8 cellular contexts compared by ENCODE assay signal in genomic region chr7:129825554-129826267, GRCh38.
A peak's percentile ranks its signal among the peaks of the same experiment; 100 is the strongest.
DNase-seq lines count a peak whose midpoint lies in the region; ATAC-seq and TF ChIP-seq lines count a peak whose summit lies in the region.

No MANE protein-coding gene starts in this region.

- peaks cover 18% of the 10 kb centered on the region for H3K4me1 Mint-ChIP-seq in activated naive CD8-positive, alpha-beta T cell treated with anti-CD3 and anti-CD28 coated beads, Interleukin-2, amount 50 U/mL, for 24 hours

- H3K4me1 ChIP-seq in heart right ventricle (peaks cover 9 to 36% (median 30%) of the 10 kb centered on the region in 9 donors), upper lobe of right lung (peaks cover 20% of the 10 kb centered on the region)

- H3K4me3 ChIP-seq in H7 (ENCODE audit: insufficient read depth, low read depth, low read length) (peak overlapping the region; percentile 83), SU-DHL-6 (ENCODE audit: insufficient read depth, low read length, poor library complexity, severe bottlenecking) (peak overlapping the region; percentile 71), heart right ventricle (peak overlapping the region; percentile 47 to 90 (median 67)), upper lobe of right lung (peak overlapping the region; percentile 58)

- no peaks in the 10 kb centered on the region for H3F3A ChIP-seq in SU-DHL-6 (ENCODE audit: insufficient read depth)

- no peaks in the 10 kb centered on the region for H3K27me3 Mint-ChIP-seq in activated naive CD8-positive, alpha-beta T cell treated with anti-CD3 and anti-CD28 coated beads, Interleukin-2, amount 50 U/mL, for 24 hours

- peak; percentile 95 for DNase-seq in GM03348 (ENCODE audit: low spot score)
- peak; percentile 94 for DNase-seq in H7
- DNase-seq in M059J (ENCODE audit: low read depth) = peak; percentile 78
- DNase-seq in activated naive CD8-positive, alpha-beta T cell treated with anti-CD3 and anti-CD28 coated beads, Interleukin-2, amount 50 U/mL, for 24 hours = peak; percentile 95
- peak; percentile 85 to 92 for DNase-seq in heart right ventricle
- peak; percentile 71 to 97 (median 90) for DNase-seq in posterior cingulate gyrus
- DNase-seq in upper lobe of right lung = peak; percentile 95

- H3K27ac ChIP-seq in SU-DHL-6 (ENCODE audit: low read depth, low read length) (no peak overlapping the region), heart right ventricle (peak overlapping the region in 6 of 10 donors; percentile 41 to 76 (median 58)), upper lobe of right lung (peak overlapping the region; percentile 42)

- H3K79me2 ChIP-seq in SU-DHL-6 (ENCODE audit: insufficient read depth, low read length) = no peaks in the 10 kb centered on the region

- H2AFZ ChIP-seq in SU-DHL-6 (ENCODE audit: low read depth, low read length, severe bottlenecking) = peak overlapping the region; percentile 77

- no peak overlapping the region for H3K27ac Mint-ChIP-seq in activated naive CD8-positive, alpha-beta T cell treated with anti-CD3 and anti-CD28 coated beads, Interleukin-2, amount 50 U/mL, for 24 hours

- H3K9ac ChIP-seq in SU-DHL-6 (ENCODE audit: low read length) = peak overlapping the region; percentile 61

- peak; percentile 78 for ATAC-seq in activated naive CD8-positive, alpha-beta T cell treated with anti-CD3 and anti-CD28 coated beads, Interleukin-2, amount 50 U/mL, for 24 hours
- ATAC-seq in heart right ventricle (peak; percentile 82 to 89 (median 86)), upper lobe of right lung (peak; percentile 94)

- H3K4me3 Mint-ChIP-seq in activated naive CD8-positive, alpha-beta T cell treated with anti-CD3 and anti-CD28 coated beads, Interleukin-2, amount 50 U/mL, for 24 hours = peak overlapping the region; percentile 82

- TF ChIP-seq CTCF in SU-DHL-6 (IDR thresholded peaks at IDR 0.05; ENCODE audit: insufficient read depth, low read length, poor library complexity, severe bottlenecking) = no peak
- peak; percentile 92 to 99 (median 96) for TF ChIP-seq CTCF in heart right ventricle (IDR thresholded peaks at IDR 0.05)
- peak; percentile 98 for TF ChIP-seq CTCF in upper lobe of right lung (IDR thresholded peaks at IDR 0.05)

- H3K9me3 ChIP-seq in SU-DHL-6 (ENCODE audit: insufficient read depth, low read length) = no peaks in the 10 kb centered on the region
- no peaks in the 10 kb centered on the region for H3K9me3 ChIP-seq in heart right ventricle
- no peaks in the 10 kb centered on the region for H3K9me3 ChIP-seq in upper lobe of right lung

- 2 to 3% methylated on average over 40 to 58 of the region's 58 CpGs for WGBS in heart right ventricle, 2 donors

- peak overlapping the region; percentile 69 for H3K4me2 ChIP-seq in SU-DHL-6 (ENCODE audit: low read depth, low read length, poor library complexity, severe bottlenecking)

- no peaks in the 10 kb centered on the region for H3K36me3 Mint-ChIP-seq in activated naive CD8-positive, alpha-beta T cell treated with anti-CD3 and anti-CD28 coated beads, Interleukin-2, amount 50 U/mL, for 24 hours (ENCODE audit: low read depth)

- H3K27me3 ChIP-seq in H7 (ENCODE audit: control insufficient read depth, insufficient read depth, low read length) (no peaks in the 10 kb centered on the region), SU-DHL-6 (ENCODE audit: low read length) (no peaks in the 10 kb centered on the region), heart right ventricle (no peaks in the 10 kb centered on the region), upper lobe of right lung (no peaks in the 10 kb centered on the region)

- no peaks in the 10 kb centered on the region for H3K9me2 ChIP-seq in SU-DHL-6 (replicated peaks; ENCODE audit: insufficient read depth, low read length)

- H4K20me1 ChIP-seq in SU-DHL-6 (ENCODE audit: low read depth, low read length) = no peaks in the 10 kb centered on the region

- intact Hi-C loops in heart right ventricle (cut with DNase I) (loop anchor here in 9 of 10 donors (2.0 to 10.0 kb wide), 10 partner anchors 127 to 461 kb away; partner anchors contain the start of gene UBE2H (in 2 of the 9)), posterior cingulate gyrus (cut with DNase I) (loop anchor here (1.0 to 5.0 kb wide), 2 partner anchors 161 to 187 kb away; no protein-coding TSS in a partner anchor), upper lobe of right lung (cut with DNase I) (loop anchor here (10.0 kb wide), 1 partner anchor 161 kb away; no protein-coding TSS in a partner anchor)

- H3K9me3 Mint-ChIP-seq in activated naive CD8-positive, alpha-beta T cell treated with anti-CD3 and anti-CD28 coated beads, Interleukin-2, amount 50 U/mL, for 24 hours = no peaks in the 10 kb centered on the region

- H3K36me3 ChIP-seq in H7 (replicated peaks; ENCODE audit: control insufficient read depth, insufficient read depth, low read length) = no peaks in the 10 kb centered on the region
- H3K36me3 ChIP-seq in SU-DHL-6 (ENCODE audit: low read length) = no peaks in the 10 kb centered on the region
- no peaks in the 10 kb centered on the region for H3K36me3 ChIP-seq in heart right ventricle
- no peaks in the 10 kb centered on the region for H3K36me3 ChIP-seq in upper lobe of right lung
